In the genomic region with DNA sequence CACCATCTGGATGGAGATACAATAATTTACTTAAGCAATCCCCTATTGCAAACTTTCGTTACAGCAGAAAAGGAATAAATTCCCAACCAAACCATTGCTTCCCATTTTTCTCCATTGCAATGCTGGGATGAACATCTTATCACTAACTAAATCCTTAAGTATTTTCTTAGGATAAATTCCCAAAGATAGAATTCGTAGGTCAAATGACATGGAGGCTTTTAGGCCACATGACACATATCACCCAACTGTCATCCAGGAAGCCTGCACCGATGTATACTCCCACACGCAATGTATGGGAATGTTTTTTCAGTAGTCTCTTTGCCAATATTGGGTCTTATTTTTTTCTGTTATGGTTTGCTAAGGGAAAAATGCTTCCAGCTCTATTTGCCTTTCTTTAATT, we compare ENCODE assay signal across 14 cellular contexts. TPM values are rescaled to one million over a fixed set of nuclear protein-coding genes. Genes with fewer than 3 reads are reported as not detected.
DNase-seq lines count a peak whose midpoint lies in the region; ATAC-seq, FAIRE-seq and TF ChIP-seq lines count a peak whose summit lies in the region.
"Had no signal": no experiment of that assay in that cellular context is flagged by ENCODE, and none has a peak within 500 bp of the region (broad histone marks: within the 10 kb centered on the region; RNA-seq: fewer than 3 reads in every experiment).

No MANE protein-coding gene starts in this region.

- H3K9me2 ChIP-seq in hepatocyte (replicated peaks; ENCODE audit: insufficient read depth): no peaks in the 10 kb centered on the region

- peak overlapping the region; percentile 41 for H3K4me3 Mint-ChIP-seq in T-helper 17 cell
- H3K4me3 Mint-ChIP-seq: memory B cell had no signal

- TF ChIP-seq CTCF in hepatocyte (IDR thresholded peaks at IDR 0.05; ENCODE audit: poor library complexity): no peak

- no peak for DNase-seq in T-helper 17 cell
- no peak for DNase-seq in hepatocyte (ENCODE audit: low spot score)
- no peak for DNase-seq in NCI-H446 treated with DMSO at 0.1 percent for 48 hours (lab: John Stamatoyannopoulos, UW)
- DNase-seq in MV-4-11 (lab: John Stamatoyannopoulos, UW): no peak
- DNase-seq: brain microvascular endothelial cell, NCI-H1417 treated with DMSO at 0.1 percent for 48 hours, occipital lobe, WERI-Rb-1 had no signal

- peaks cover 24% of the 10 kb centered on the region for H3K4me1 Mint-ChIP-seq in T-helper 17 cell

- peak overlapping the region; percentile 90 for H3K4me2 ChIP-seq in hepatocyte
- peak overlapping the region; percentile 99 for H3K4me2 ChIP-seq in skeletal muscle satellite cell (ENCODE audit: low read length)

- 72% methylated on average over 4 of the region's 4 CpGs for WGBS in hepatocyte (ENCODE audit: low lambda C conversion rate, missing lambda C conversion rate)

- no peak overlapping the region for H2AFZ ChIP-seq in hepatocyte

- peak overlapping the region; percentile 65 for H3K27ac ChIP-seq in hepatocyte
- H3K27ac ChIP-seq: brain microvascular endothelial cell, WERI-Rb-1 had no signal

- H3K4me3 ChIP-seq in hepatocyte (no peak overlapping the region), skeletal muscle satellite cell (ENCODE audit: low read length) (peak overlapping the region; percentile 79)
- H3K4me3 ChIP-seq: GM12878 had no signal

- H3K36me3 ChIP-seq in hepatocyte (replicated peaks; ENCODE audit: insufficient read depth, low read depth) (no peaks in the 10 kb centered on the region), skeletal muscle satellite cell (ENCODE audit: insufficient read depth, low read length) (peaks cover 39% of the 10 kb centered on the region)
- H3K36me3 ChIP-seq: WERI-Rb-1 had no signal

- no peaks in the 10 kb centered on the region for H3K36me3 Mint-ChIP-seq in T-helper 17 cell (ENCODE audit: low read depth)
- H3K36me3 Mint-ChIP-seq: memory B cell had no signal

- peaks cover 26% of the 10 kb centered on the region for H3K4me1 ChIP-seq in hepatocyte (ENCODE audit: insufficient read depth)
- peaks cover 39% of the 10 kb centered on the region for H3K4me1 ChIP-seq in skeletal muscle satellite cell (ENCODE audit: control insufficient read depth, insufficient read depth, low read length)

- H3K27me3 ChIP-seq in hepatocyte: no peaks in the 10 kb centered on the region
- no peaks in the 10 kb centered on the region for H3K27me3 ChIP-seq in skeletal muscle satellite cell (ENCODE audit: control insufficient read depth, insufficient read depth, low read length)
- H3K27me3 ChIP-seq: brain microvascular endothelial cell had no signal

- H3K27me3 Mint-ChIP-seq in T-helper 17 cell: no peaks in the 10 kb centered on the region

- H3K79me2 ChIP-seq in hepatocyte: peaks cover 27% of the 10 kb centered on the region

- no peak overlapping the region for H3K9ac ChIP-seq in skeletal muscle satellite cell (ENCODE audit: low read depth, low read length)

- peak overlapping the region; percentile 45 for H3K27ac Mint-ChIP-seq in T-helper 17 cell
- H3K27ac Mint-ChIP-seq: memory B cell had no signal

- peak; percentile 31 for FAIRE-seq in G401.6 (lab: Jason Lieb, UNC)
- FAIRE-seq: frontal cortex, GM12878 had no signal

- H3K9me3 ChIP-seq in T-helper 17 cell (ENCODE audit: control insufficient read depth, low read length, poor library complexity, severe bottlenecking): no peaks in the 10 kb centered on the region
- no peaks in the 10 kb centered on the region for H3K9me3 ChIP-seq in hepatocyte (ENCODE audit: low read depth)
- H3K9me3 ChIP-seq in skeletal muscle satellite cell (replicated peaks; ENCODE audit: low read length): no peaks in the 10 kb centered on the region

- ATAC-seq in T-helper 17 cell (no peak), GM19324 (IDR thresholded peaks at IDR 0.05; ENCODE audit: low FRiP score, unreplicated experiment) (no peak)
- ATAC-seq: GM12878 had no signal

- peaks cover 38% of the 10 kb centered on the region for H4K20me1 ChIP-seq in hepatocyte (ENCODE audit: insufficient read depth, poor library complexity, severe bottlenecking)

RNA-seq across cellular contexts. Expression of gene TLCD2, which starts 1.6 kb away (rescaled TPM):
- total RNA-seq in T-helper 17 cell (1 to 10 TPM in 1 of 2 donors, under 1 TPM in 1; 0.26 to 1.4 TPM), hepatocyte (4.5 and 4.9 TPM in 2 replicates)
- 2.0 and 3.0 TPM in 2 replicates for polyA plus RNA-seq in hepatocyte
- 0.51 and 0.66 TPM in 2 replicates for total RNA-seq in skeletal muscle satellite cell (2012; rRNA removed)

RNA-seq across cellular contexts. Expression of gene WDR81, which starts 12.7 kb away (rescaled TPM):
- 10 to 100 TPM; 38.2 to 41.2 TPM for total RNA-seq in T-helper 17 cell
- 16.9 and 24.4 TPM in 2 replicates for total RNA-seq in hepatocyte
- polyA plus RNA-seq in hepatocyte: 24.0 and 27.6 TPM in 2 replicates
- 28.4 and 35.2 TPM in 2 replicates for total RNA-seq in skeletal muscle satellite cell (2012; rRNA removed)

RNA-seq across cellular contexts. Expression of gene PRPF8, which starts 27.1 kb away (rescaled TPM):
- 100 to 1,000 TPM; 451 to 472 TPM for total RNA-seq in T-helper 17 cell
- 100 and 107 TPM in 2 replicates for total RNA-seq in hepatocyte
- 119 and 125 TPM in 2 replicates for polyA plus RNA-seq in hepatocyte
- 93.5 and 107 TPM in 2 replicates for total RNA-seq in skeletal muscle satellite cell (2012; rRNA removed)

RNA-seq across cellular contexts. Expression of gene SERPINF2, which starts 30.9 kb away (rescaled TPM):
- under 1 TPM; 0.29 to 0.67 TPM for total RNA-seq in T-helper 17 cell
- total RNA-seq in hepatocyte: 127 and 140 TPM in 2 replicates
- 127 and 164 TPM in 2 replicates for polyA plus RNA-seq in hepatocyte
- total RNA-seq in skeletal muscle satellite cell (2012; rRNA removed): not detected in 2 replicates
- total RNA-seq: frontal cortex had no signal

RNA-seq across cellular contexts. Expression of gene SERPINF1, which starts 50.1 kb away (rescaled TPM):
- total RNA-seq in T-helper 17 cell (under 1 TPM in 1 of 2 donors, not detected in 1; 0.52 TPM), hepatocyte (1,201 and 1,404 TPM in 2 replicates)
- 739 and 774 TPM in 2 replicates for polyA plus RNA-seq in hepatocyte
- 48.2 and 205 TPM in 2 replicates for total RNA-seq in skeletal muscle satellite cell (2012; rRNA removed)
